1 cellular context compared by ENCODE assay signal in genomic region chr2:101330253-101330921, GRCh38.
TF ChIP-seq lines count a peak whose summit lies in the region.

No MANE protein-coding gene starts in this region.

TF ChIP-seq in HepG2, 621 proteins besides CTCF, POLR2A, EP300 and RAD21 (continued from another document and continues in another):
- peak; percentile 25; the same call in 1 of the 2 replicates for TF ChIP-seq ZNF263 (CRISPR knock-in tag; IDR thresholded peaks at IDR 0.05)
- peak; percentile 55 for TF ChIP-seq TEAD3 (CRISPR knock-in tag; optimal IDR thresholded peaks at IDR 0.05; ENCODE audit: borderline replicate concordance)
- peak; percentile 93 for TF ChIP-seq PATZ1 (CRISPR knock-in tag; IDR thresholded peaks at IDR 0.05)
- no peak for TF ChIP-seq ZNF816 (CRISPR knock-in tag; IDR thresholded peaks at IDR 0.05; ENCODE audit: borderline replicate concordance)
- no peak for TF ChIP-seq TRIM24 (CRISPR knock-in tag; IDR thresholded peaks at IDR 0.05)
- TF ChIP-seq ATF3 (CRISPR knock-in tag; IDR thresholded peaks at IDR 0.05) = peak; percentile 54
- peak; percentile 89; the same call in 1 of the 2 replicates for TF ChIP-seq ZBED4 (CRISPR knock-in tag; IDR thresholded peaks at IDR 0.05; ENCODE audit: borderline replicate concordance)
- TF ChIP-seq MTA1 (CRISPR knock-in tag; IDR thresholded peaks at IDR 0.05; ENCODE audit: borderline replicate concordance) = peak; percentile 88; the same call in 1 of the 2 replicates
- peak; percentile 41; the same call in 1 of the 2 replicates for TF ChIP-seq ELF4 (CRISPR knock-in tag; IDR thresholded peaks at IDR 0.05; ENCODE audit: borderline replicate concordance)
- TF ChIP-seq SAFB2 (CRISPR knock-in tag; IDR thresholded peaks at IDR 0.05; ENCODE audit: borderline replicate concordance, low read depth) = 0 out of 2 replicates have a peak, but pooled peaks have one; percentile 62
- peak; percentile 97 for TF ChIP-seq ZNF768 (CRISPR knock-in tag; IDR thresholded peaks at IDR 0.05)
- TF ChIP-seq TFDP1 (CRISPR knock-in tag; IDR thresholded peaks at IDR 0.05; ENCODE audit: borderline replicate concordance) = peak; percentile 42; the same call in 1 of the 2 replicates
- TF ChIP-seq ZNF614 (CRISPR knock-in tag; IDR thresholded peaks at IDR 0.05; ENCODE audit: borderline replicate concordance) = peak; percentile 88
- TF ChIP-seq ZMYM4 (CRISPR knock-in tag; IDR thresholded peaks at IDR 0.05) = peak; percentile 70
- peak; percentile 79; the same call in 1 of the 2 replicates for TF ChIP-seq ZNF350 (CRISPR knock-in tag; IDR thresholded peaks at IDR 0.05; ENCODE audit: borderline replicate concordance, low read depth)
- TF ChIP-seq ZNF441 (CRISPR knock-in tag; IDR thresholded peaks at IDR 0.05; ENCODE audit: borderline replicate concordance) = 0 out of 2 replicates have a peak, but pooled peaks have one; percentile 70
- peak; percentile 77; the same call in 1 of the 2 replicates for TF ChIP-seq KDM5B (CRISPR knock-in tag; IDR thresholded peaks at IDR 0.05; ENCODE audit: borderline replicate concordance)
- peak; percentile 35 for TF ChIP-seq ZBTB21 (CRISPR knock-in tag; IDR thresholded peaks at IDR 0.05)
- peak; percentile 45; the same call in 1 of the 2 replicates for TF ChIP-seq TAF1 (CRISPR knock-in tag; IDR thresholded peaks at IDR 0.05)
- no peak for TF ChIP-seq ZNF256 (CRISPR knock-in tag; conservative IDR thresholded peaks at IDR 0.05)
- TF ChIP-seq RBFOX2 (IDR thresholded peaks at IDR 0.05; ENCODE audit: low read depth, low read length) = peak; percentile 49
- peak; percentile 43; the same call in 1 of the 2 replicates for TF ChIP-seq KMT2B (CRISPR knock-in tag; IDR thresholded peaks at IDR 0.05)
- TF ChIP-seq RXRB (CRISPR knock-in tag; IDR thresholded peaks at IDR 0.05; ENCODE audit: borderline replicate concordance) = peak; percentile 83
- peak; percentile 21; the same call in 1 of the 2 replicates for TF ChIP-seq NR2C2 (CRISPR knock-in tag; IDR thresholded peaks at IDR 0.05; ENCODE audit: borderline replicate concordance)
- TF ChIP-seq ZNF160 (CRISPR knock-in tag; IDR thresholded peaks at IDR 0.05) = 0 out of 2 replicates have a peak, but pooled peaks have one; percentile 50
- TF ChIP-seq ONECUT2 (CRISPR knock-in tag; IDR thresholded peaks at IDR 0.05) = no peak
- TF ChIP-seq MLX (CRISPR knock-in tag; IDR thresholded peaks at IDR 0.05) = peak; percentile 57; the same call in 1 of the 2 replicates
- peak; percentile 60; the same call in 1 of the 2 replicates for TF ChIP-seq CREM (IDR thresholded peaks at IDR 0.05)
- TF ChIP-seq CREM (CRISPR knock-in tag; IDR thresholded peaks at IDR 0.05) = no peak
- TF ChIP-seq ZSCAN31 (CRISPR knock-in tag; IDR thresholded peaks at IDR 0.05; ENCODE audit: low read depth) = peak; percentile 75; the same call in 1 of the 2 replicates
- TF ChIP-seq SKI (IDR thresholded peaks at IDR 0.05; ENCODE audit: partially characterized antibody) = peak; percentile 24
- TF ChIP-seq FOXC1 (CRISPR knock-in tag; IDR thresholded peaks at IDR 0.05; ENCODE audit: borderline replicate concordance) = no peak
- peak; percentile 62 for TF ChIP-seq CEBPG (CRISPR knock-in tag; IDR thresholded peaks at IDR 0.05)
- peak; percentile 86 for TF ChIP-seq ZNF543 (CRISPR knock-in tag; IDR thresholded peaks at IDR 0.05)
- TF ChIP-seq HOMEZ (CRISPR knock-in tag; IDR thresholded peaks at IDR 0.05; ENCODE audit: low read depth) = peak; percentile 59; the same call in 1 of the 2 replicates
- TF ChIP-seq RXRA (CRISPR knock-in tag; IDR thresholded peaks at IDR 0.05) = peak; percentile 82
- no peak for TF ChIP-seq ZNF660 (CRISPR knock-in tag; IDR thresholded peaks at IDR 0.05; ENCODE audit: borderline replicate concordance, low read depth)
- peak; percentile 91 for TF ChIP-seq ZNF792 (CRISPR knock-in tag; IDR thresholded peaks at IDR 0.05)
- TF ChIP-seq DNMT1 (CRISPR knock-in tag; IDR thresholded peaks at IDR 0.05) = 0 out of 2 replicates have a peak, but pooled peaks have one; percentile 54
- peak; percentile 40; the same call in 1 of the 2 replicates for TF ChIP-seq KDM3A (CRISPR knock-in tag; IDR thresholded peaks at IDR 0.05; ENCODE audit: low read depth)
- 0 out of 2 replicates have a peak, but pooled peaks have one; percentile 77 for TF ChIP-seq GTF3A (CRISPR knock-in tag; conservative IDR thresholded peaks at IDR 0.05)
- no peak for TF ChIP-seq KLF6 (CRISPR knock-in tag; IDR thresholded peaks at IDR 0.05)
- 0 out of 2 replicates have a peak, but pooled peaks have one; percentile 25 for TF ChIP-seq ZNF547 (CRISPR knock-in tag; IDR thresholded peaks at IDR 0.05)
- 0 out of 2 replicates have a peak, but pooled peaks have one; percentile 44 for TF ChIP-seq SMYD3 (CRISPR knock-in tag; IDR thresholded peaks at IDR 0.05)
- TF ChIP-seq ZNF703 (CRISPR knock-in tag; IDR thresholded peaks at IDR 0.05; ENCODE audit: borderline replicate concordance) = no peak
- peak; percentile 22; the same call in 1 of the 2 replicates for TF ChIP-seq NR2F6 (IDR thresholded peaks at IDR 0.05)
- TF ChIP-seq NR2F6 (CRISPR knock-in tag; IDR thresholded peaks at IDR 0.05) = peak; percentile 62; the same call in 1 of the 2 replicates
- peak; percentile 94 for TF ChIP-seq ZNF501 (CRISPR knock-in tag; IDR thresholded peaks at IDR 0.05)
- 0 out of 2 replicates have a peak, but pooled peaks have one; percentile 82 for TF ChIP-seq ZNF318 (CRISPR knock-in tag; IDR thresholded peaks at IDR 0.05)
- no peak for TF ChIP-seq JARID2 (CRISPR knock-in tag; IDR thresholded peaks at IDR 0.05; ENCODE audit: insufficient replicate concordance)
